Comparison of ENCODE assay signal across 8 cellular contexts in the genomic region with DNA sequence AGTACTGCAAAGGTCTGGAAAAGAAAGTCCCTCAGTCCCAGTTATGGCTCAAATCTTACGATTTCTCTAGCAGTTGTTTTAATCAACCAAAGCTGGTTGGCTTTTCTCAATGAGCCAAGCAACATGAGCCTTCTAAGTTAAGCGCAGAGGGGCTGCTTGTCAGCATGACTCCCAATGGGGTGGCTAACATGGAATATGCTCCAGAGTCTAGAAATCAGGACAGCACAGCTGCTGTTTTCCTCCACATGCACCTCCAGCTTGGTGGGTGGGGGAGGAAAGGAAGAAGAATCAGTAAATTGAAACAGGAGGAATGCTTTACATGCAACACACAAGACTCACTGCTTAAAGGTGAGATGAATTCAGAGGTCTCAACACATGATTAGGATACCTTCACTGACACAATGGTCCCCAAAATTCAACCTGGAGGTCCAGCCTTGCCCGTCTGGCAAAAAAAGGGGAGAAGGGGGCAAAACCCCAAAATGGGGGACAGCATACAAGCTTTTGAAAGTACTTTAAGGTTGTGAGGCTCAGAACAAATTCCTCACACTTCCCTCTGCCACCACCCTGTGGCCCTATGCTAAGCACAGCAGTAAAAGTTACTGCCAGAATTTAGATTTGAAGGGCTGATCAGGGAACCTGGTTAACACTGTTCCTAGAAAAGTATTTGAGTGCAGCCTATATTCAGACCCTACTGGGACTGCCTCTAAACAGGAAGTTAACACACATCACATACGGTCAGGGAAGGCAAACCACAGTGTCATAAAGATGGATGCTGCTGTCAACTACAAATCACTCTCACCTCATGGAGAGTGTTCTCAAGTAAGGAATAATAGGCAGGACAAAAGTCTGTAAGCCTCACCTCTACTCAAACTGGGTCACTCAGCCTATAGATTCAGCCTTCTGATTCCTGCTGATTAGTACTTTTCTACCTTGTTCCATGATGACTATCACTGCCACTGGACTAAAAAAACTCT. TPM values are rescaled to one million over a fixed set of nuclear protein-coding genes. Genes with fewer than 3 reads are reported as not detected.
A peak's percentile ranks its signal among the peaks of the same experiment; 100 is the strongest.
DNase-seq lines count a peak whose midpoint lies in the region; ATAC-seq, FAIRE-seq and TF ChIP-seq lines count a peak whose summit lies in the region.

No MANE protein-coding gene starts in this region.

- POLR2A ChIA-PET in A673 (lab: Charles Lee; ENCODE audit: low non-redundant PET): no interaction called here

- BruUV-seq in A673 (replicated peaks; lab: Mats Ljungman, UMichigan): no TSS peak

- peaks cover 27% of the 10 kb centered on the region for H3K4me1 ChIP-seq in A673 (ENCODE audit: insufficient read depth, low read length, poor library complexity, severe bottlenecking)

- no peaks in the 10 kb centered on the region for H3K9me3 ChIP-seq in A673 (ENCODE audit: low read depth, low read length, poor library complexity, severe bottlenecking)
- H3K9me3 ChIP-seq in SU-DHL-6 (ENCODE audit: insufficient read depth, low read length): no peaks in the 10 kb centered on the region

- H3K79me2 ChIP-seq in SU-DHL-6 (ENCODE audit: insufficient read depth, low read length): peaks cover 71% of the 10 kb centered on the region

- CTCF ChIA-PET in A673 (lab: Charles Lee): interaction anchor here (0.6 to 1.0 kb wide), 2 partner anchors 93 to 161 kb away, joined by 3 to 4 read pairs; no protein-coding TSS in a partner anchor

- H3K36me3 ChIP-seq in A673 (ENCODE audit: insufficient read depth, low read length, poor library complexity, severe bottlenecking): peaks cover 2% of the 10 kb centered on the region
- H3K36me3 ChIP-seq in SU-DHL-6 (ENCODE audit: low read length): peaks cover 10% of the 10 kb centered on the region; the same call in 1 of the 2 replicates

- TF ChIP-seq CTCF in A673 (conservative IDR thresholded peaks at IDR 0.05; ENCODE audit: low read depth, low read length): peak; percentile 32; the same call in 1 of the 2 replicates
- TF ChIP-seq CTCF in SU-DHL-6 (IDR thresholded peaks at IDR 0.05; ENCODE audit: insufficient read depth, low read length, poor library complexity, severe bottlenecking): peak; percentile 40
- TF ChIP-seq CTCF in epithelial cell of esophagus (IDR thresholded peaks at IDR 0.05; ENCODE audit: insufficient read depth, low read depth, low read length, missing control alignments): peak; percentile 28
- peak; percentile 45 for TF ChIP-seq CTCF in retinal pigment epithelial cell (conservative IDR thresholded peaks at IDR 0.05; ENCODE audit: low read depth, low read length)

- H3K9me2 ChIP-seq in SU-DHL-6 (replicated peaks; ENCODE audit: insufficient read depth, low read length): no peaks in the 10 kb centered on the region

- peak overlapping the region; percentile 89 for H3K9ac ChIP-seq in SU-DHL-6 (ENCODE audit: low read length)

- no peak overlapping the region for H2AFZ ChIP-seq in SU-DHL-6 (ENCODE audit: low read depth, low read length, severe bottlenecking)

- FAIRE-seq in GM12891 (lab: Jason Lieb, UNC): peak; percentile 35

- H3K4me3 ChIP-seq in A673 (ENCODE audit: low read depth, low read length, poor library complexity, severe bottlenecking) (peak overlapping the region; percentile 75), SU-DHL-6 (ENCODE audit: insufficient read depth, low read length, poor library complexity, severe bottlenecking) (peak overlapping the region; percentile 83), epithelial cell of esophagus (ENCODE audit: low read length) (no peak overlapping the region), retinal pigment epithelial cell (ENCODE audit: low read length) (peak overlapping the region; percentile 5)

- TF ChIP-seq POLR2A in GM12891 (IDR thresholded peaks at IDR 0.05; ENCODE audit: low read depth, low read length): no peak

- H3F3A ChIP-seq in SU-DHL-6 (ENCODE audit: insufficient read depth): no peaks in the 10 kb centered on the region; the same call in 1 of the 2 replicates

- peak; percentile 37 for DNase-seq in A673 (ENCODE audit: low spot score)
- no peak for DNase-seq in GM12891 (ENCODE audit: insufficient read length, low spot score)
- peak; percentile 15 for DNase-seq in epithelial cell of esophagus (ENCODE audit: low read depth)
- no peak for DNase-seq in retinal pigment epithelial cell (ENCODE audit: low read depth)
- DNase-seq in cerebellar nuclear complex (lab: John Stamatoyannopoulos, UW): no peak

- peaks cover 4% of the 10 kb centered on the region; the same call in 1 of the 2 replicates for H4K20me1 ChIP-seq in SU-DHL-6 (ENCODE audit: low read depth, low read length)

- peak overlapping the region; percentile 74 for H3K4me2 ChIP-seq in SU-DHL-6 (ENCODE audit: low read depth, low read length, poor library complexity, severe bottlenecking)

- intact Hi-C loops in A673 (cut with micrococcal nuclease; ENCODE audit: unreplicated experiment): loop anchor here (2.0 to 5.0 kb wide), 2 partner anchors 67 to 98 kb away; partner anchors contain the start of gene RAB13

- H3K27me3 ChIP-seq in A673 (replicated peaks; ENCODE audit: insufficient read depth, low read depth, low read length, poor library complexity) (no peaks in the 10 kb centered on the region), SU-DHL-6 (ENCODE audit: low read length) (no peaks in the 10 kb centered on the region)

- peak overlapping the region; percentile 32 for H3K27ac ChIP-seq in A673 (ENCODE audit: low read depth, low read length, poor library complexity, severe bottlenecking)
- H3K27ac ChIP-seq in SU-DHL-6 (ENCODE audit: low read depth, low read length): peak overlapping the region; percentile 85

- ATAC-seq in HG03108 (IDR thresholded peaks at IDR 0.05; ENCODE audit: unreplicated experiment): no peak
- ATAC-seq in GM19452 (IDR thresholded peaks at IDR 0.05; ENCODE audit: unreplicated experiment): no peak

TF ChIP-seq in GM12891, 5 proteins besides CTCF, POLR2A, EP300 and RAD21:
- no peak for TF ChIP-seq PAX5 (IDR thresholded peaks at IDR 0.05; ENCODE audit: insufficient read depth, low read length, severe bottlenecking)
- no peak for TF ChIP-seq TAF1 (IDR thresholded peaks at IDR 0.05; ENCODE audit: low read depth, low read length)
- TF ChIP-seq POU2F2 (IDR thresholded peaks at IDR 0.05; ENCODE audit: low read depth, low read length): no peak
- TF ChIP-seq POLR2AphosphoS5 (IDR thresholded peaks at IDR 0.05; ENCODE audit: low read depth, low read length): no peak
- no peak for TF ChIP-seq SPI1 (IDR thresholded peaks at IDR 0.05; ENCODE audit: low read depth, low read length)
TF ChIP-seq in GM12891: peak in this region for 0.

RNA-seq across cellular contexts. Expression of gene GATAD2B, which starts 2.6 kb away (rescaled TPM):
- total RNA-seq in A673 (2021): 58.8 and 67.3 TPM in 2 replicates
- polyA plus RNA-seq in GM12891 (2012; ENCODE audit: low read depth, missing spikeins): 9.4 TPM

RNA-seq across cellular contexts. Expression of gene DENND4B, which starts 26.4 kb away (rescaled TPM):
- total RNA-seq in A673 (2021): 61.5 and 66.6 TPM in 2 replicates
- polyA plus RNA-seq in GM12891 (2012; ENCODE audit: low read depth, missing spikeins): 32.4 TPM

RNA-seq across cellular contexts. Expression of gene CRTC2, which starts 38.2 kb away (rescaled TPM):
- total RNA-seq in A673 (2021): 37.8 and 40.8 TPM in 2 replicates
- polyA plus RNA-seq in GM12891 (2012; ENCODE audit: low read depth, missing spikeins): 55.7 TPM

RNA-seq across cellular contexts. Expression of gene SLC39A1, which starts 43.2 kb away (rescaled TPM):
- total RNA-seq in A673 (2021): 90.7 and 97.3 TPM in 2 replicates
- 54.0 TPM for polyA plus RNA-seq in GM12891 (2012; ENCODE audit: low read depth, missing spikeins)

RNA-seq across cellular contexts. Expression of gene CREB3L4, which starts 47.5 kb away (rescaled TPM):
- 8.7 and 14.4 TPM in 2 replicates for total RNA-seq in A673 (2021)
- 10.8 TPM for polyA plus RNA-seq in GM12891 (2012; ENCODE audit: low read depth, missing spikeins)

Comparison
In these comparisons a context has a peak if more than half of its experiments do, and no peak if none do; other contexts are left out.
1. DNase-seq: peak in A673 (single experiment) and epithelial cell of esophagus (single experiment); none in GM12891 (single experiment), retinal pigment epithelial cell (single experiment) and cerebellar nuclear complex (0 of 2).
2. Peak in every context shown above with its lines, with median percentiles within 50 percentile points of each other: CTCF ChIP-seq.